Comparison of ENCODE assay signal across 11 cellular contexts in the genomic region with DNA sequence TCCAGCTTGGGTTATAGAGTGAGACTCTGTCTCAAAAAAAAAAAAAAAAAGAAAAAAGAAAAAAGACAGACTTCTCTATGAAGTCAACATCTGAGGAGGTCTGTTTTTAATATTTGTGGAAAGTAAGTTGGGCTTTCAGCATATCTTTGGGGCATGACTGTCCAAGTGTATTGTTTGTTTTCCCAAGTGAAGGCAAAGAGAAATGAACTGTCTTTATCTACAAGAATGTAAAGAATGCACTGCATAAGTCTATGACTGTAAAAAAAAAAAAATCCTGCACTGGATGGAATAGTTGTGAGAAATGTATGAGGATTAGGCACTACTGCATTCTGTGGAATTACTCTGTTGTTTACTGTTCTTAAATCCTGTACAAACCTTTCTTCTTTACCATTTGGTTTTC. TPM values are rescaled to one million over a fixed set of nuclear protein-coding genes. Genes with fewer than 3 reads are reported as not detected.
A peak's percentile ranks its signal among the peaks of the same experiment; 100 is the strongest.
DNase-seq lines count a peak whose midpoint lies in the region; ATAC-seq and TF ChIP-seq lines count a peak whose summit lies in the region.
"Had no signal": no experiment of that assay in that cellular context is flagged by ENCODE, and none has a peak within 500 bp of the region (broad histone marks: within the 10 kb centered on the region; RNA-seq: fewer than 3 reads in every experiment).

No MANE protein-coding gene starts in this region.

- H4K20me1 ChIP-seq in hepatocyte (ENCODE audit: insufficient read depth, poor library complexity, severe bottlenecking) = no peaks in the 10 kb centered on the region

- ATAC-seq in Right ventricle myocardium superior (ENCODE audit: poor library complexity) = no peak
- ATAC-seq: heart right ventricle, mucosa of descending colon had no signal

- H3K4me1 ChIP-seq in hepatocyte (ENCODE audit: insufficient read depth) = peaks cover 13% of the 10 kb centered on the region
- H3K4me1 ChIP-seq in vagina = no peaks in the 10 kb centered on the region
- H3K4me1 ChIP-seq: heart right ventricle had no signal

- H3K27me3 ChIP-seq in hepatocyte = no peaks in the 10 kb centered on the region
- no peaks in the 10 kb centered on the region for H3K27me3 ChIP-seq in vagina
- H3K27me3 ChIP-seq: heart right ventricle had no signal

- intact Hi-C loops in vagina (cut with DNase I) (no loop called here), Right ventricle myocardium superior (cut with DNase I) (no loop called here)

- H3K36me3 ChIP-seq in hepatocyte (replicated peaks; ENCODE audit: insufficient read depth, low read depth) (no peaks in the 10 kb centered on the region), vagina (no peaks in the 10 kb centered on the region)
- H3K36me3 ChIP-seq: heart right ventricle had no signal

- H3K9me3 ChIP-seq in hepatocyte (ENCODE audit: low read depth) = no peaks in the 10 kb centered on the region
- H3K9me3 ChIP-seq in vagina = no peaks in the 10 kb centered on the region
- H3K9me3 ChIP-seq: heart right ventricle, mucosa of descending colon had no signal

- in situ Hi-C loops in astrocyte of the cerebellum (cut with HindIII; ENCODE audit: low sequenced_read_pairs) = no loop called here

- TF ChIP-seq POLR2A in vagina (IDR thresholded peaks at IDR 0.05) = no peak

- H3K27ac ChIP-seq in hepatocyte (peak overlapping the region; percentile 72), vagina (no peak overlapping the region)
- H3K27ac ChIP-seq: heart right ventricle had no signal

- no peak overlapping the region for H2AFZ ChIP-seq in hepatocyte

- no peaks in the 10 kb centered on the region for H3K9me2 ChIP-seq in hepatocyte (replicated peaks; ENCODE audit: insufficient read depth)

- no peaks in the 10 kb centered on the region for H3K79me2 ChIP-seq in hepatocyte

- DNase-seq in HFF-Myc (ENCODE audit: extremely low read depth, low read depth) = peak; percentile 85
- peak; percentile 85 for DNase-seq in astrocyte of the cerebellum (ENCODE audit: low read depth)
- DNase-seq in hepatocyte (ENCODE audit: low spot score) = peak; percentile 40
- no peak for DNase-seq in vagina (ENCODE audit: extremely low spot score in 2 of 2)
- no peak for DNase-seq in stimulated activated CD4-positive, alpha-beta T cell treated with anti-CD3 and anti-CD28 coated beads, Interleukin-15, amount 100 ng/mL, for 24 hours
- DNase-seq in Right ventricle myocardium superior = no peak
- no peak for DNase-seq in DMS153 treated with DMSO at 0.1 percent for 48 hours (lab: John Stamatoyannopoulos, UW; ENCODE audit: unreplicated experiment)
- DNase-seq: heart right ventricle, KG1, mucosa of descending colon had no signal

- TF ChIP-seq CTCF in HFF-Myc (IDR thresholded peaks at IDR 0.05; ENCODE audit: low read depth, low read length, missing control alignments) (no peak), astrocyte of the cerebellum (IDR thresholded peaks at IDR 0.05; ENCODE audit: low read depth, low read length, missing control alignments) (no peak), hepatocyte (IDR thresholded peaks at IDR 0.05; ENCODE audit: poor library complexity) (no peak), vagina (IDR thresholded peaks at IDR 0.05) (no peak)

- peak overlapping the region; percentile 30 for H3K4me2 ChIP-seq in hepatocyte

- H3K4me3 ChIP-seq in HFF-Myc (replicated peaks; ENCODE audit: low read depth, low read length) (no peak overlapping the region), astrocyte of the cerebellum (ENCODE audit: low read depth, low read length) (no peak overlapping the region), hepatocyte (no peak overlapping the region), vagina (no peak overlapping the region)
- H3K4me3 ChIP-seq: heart right ventricle, mucosa of descending colon, skin epidermis had no signal

RNA-seq across cellular contexts. Expression of gene TMEM61, which starts 45.6 kb away (rescaled TPM):
- 0.90 TPM in 1 of 2 replicates, not detected in the other for total RNA-seq in hepatocyte
- 0.22 and 0.99 TPM in 2 replicates for polyA plus RNA-seq in hepatocyte
- 3.4 TPM for total RNA-seq in vagina
- 0.27 TPM for total RNA-seq in Right ventricle myocardium superior

RNA-seq across cellular contexts. Expression of gene DHCR24, which starts 47.9 kb away (rescaled TPM):
- total RNA-seq in hepatocyte (282 and 297 TPM in 2 replicates), vagina (141 TPM), Right ventricle myocardium superior (9.4 TPM)
- 242 and 318 TPM in 2 replicates for polyA plus RNA-seq in hepatocyte

Comparison
In these comparisons a context has a peak if more than half of its experiments do, and no peak if none do; other contexts are left out.
1. DNase-seq: peak in HFF-Myc (single experiment), astrocyte of the cerebellum (single experiment) and hepatocyte (single experiment); none in vagina (0 of 2), stimulated activated CD4-positive, alpha-beta T cell treated with anti-CD3 and anti-CD28 coated beads, Interleukin-15, amount 100 ng/mL, for 24 hours (single experiment), Right ventricle myocardium superior (single experiment) and DMS153 treated with DMSO at 0.1 percent for 48 hours (single experiment).
2. RNA of gene DHCR24, which starts 47.9 kb away (total RNA-seq): 282 to 297 TPM in hepatocyte and 141 TPM in vagina (single experiment); 9.4 TPM in Right ventricle myocardium superior (single experiment); every median in the first group is over 10 times any median in the second.